In genomic region chr10:99484626-99485581, GRCh38 we compare ENCODE assay signal across 17 cellular contexts. TPM values are rescaled to one million over a fixed set of nuclear protein-coding genes. Genes with fewer than 3 reads are reported as not detected.
DNase-seq lines count a peak whose midpoint lies in the region; ATAC-seq and TF ChIP-seq lines count a peak whose summit lies in the region.
"Had no signal": no experiment of that assay in that cellular context is flagged by ENCODE, and none has a peak within 500 bp of the region (broad histone marks: within the 10 kb centered on the region; RNA-seq: fewer than 3 reads in every experiment).

No MANE protein-coding gene starts in this region.

- TF ChIP-seq CTCF in C4-2B (conservative IDR thresholded peaks at IDR 0.05) (peak; percentile 69), PC-3 (conservative IDR thresholded peaks at IDR 0.05; ENCODE audit: low read depth, low read length) (peak; percentile 60), foreskin keratinocyte (conservative IDR thresholded peaks at IDR 0.05) (peak; percentile 59), left ventricle myocardium inferior (IDR thresholded peaks at IDR 0.05; ENCODE audit: borderline replicate concordance) (no peak)

- no peaks in the 10 kb centered on the region for H3K79me2 ChIP-seq in PC-3 (ENCODE audit: low read length)

- H3K9me2 ChIP-seq in PC-3 (replicated peaks; ENCODE audit: low read length): no peaks in the 10 kb centered on the region

- intact Hi-C loops in PC-3 (cut with micrococcal nuclease): loop anchor here (2.0 kb wide), 1 partner anchor 128 kb away; no protein-coding TSS in a partner anchor
- intact Hi-C loops in left ventricle myocardium inferior (cut with micrococcal nuclease): no loop called here

- no peak overlapping the region; the same call in 1 of the 2 replicates for H2AFZ ChIP-seq in PC-3 (ENCODE audit: low read length)

- ATAC-seq in PC-3 (peak; percentile 81), foreskin keratinocyte (peak; percentile 35), HG03025 (IDR thresholded peaks at IDR 0.05; ENCODE audit: low FRiP score, unreplicated experiment) (no peak)

- no peak overlapping the region for H3K27ac ChIP-seq in C4-2B
- no peak overlapping the region for H3K27ac ChIP-seq in PC-3 (ENCODE audit: low read length)
- no peak overlapping the region for H3K27ac ChIP-seq in foreskin keratinocyte
- H3K27ac ChIP-seq in left ventricle myocardium inferior (replicated peaks): no peak overlapping the region
- H3K27ac ChIP-seq: adrenal gland, dorsolateral prefrontal cortex, SK-N-MC had no signal

- H3K4me1 ChIP-seq in PC-3 (ENCODE audit: insufficient read depth, low read length): no peaks in the 10 kb centered on the region
- no peaks in the 10 kb centered on the region for H3K4me1 ChIP-seq in foreskin keratinocyte
- H3K4me1 ChIP-seq in left ventricle myocardium inferior: no peaks in the 10 kb centered on the region
- H3K4me1 ChIP-seq: adrenal gland had no signal

- no peaks in the 10 kb centered on the region for H3F3A ChIP-seq in PC-3 (ENCODE audit: low read length, unreplicated experiment)

- H3K9me3 ChIP-seq in PC-3 (ENCODE audit: low read length) (no peaks in the 10 kb centered on the region), left ventricle myocardium inferior (replicated peaks) (no peaks in the 10 kb centered on the region)
- H3K9me3 ChIP-seq: adrenal gland had no signal

- no TSS peak for BruUV-seq in PC-3 (replicated peaks; lab: Mats Ljungman, UMichigan)

- DNase-seq in H7 (peak; percentile 41), PC-3 (peak; percentile 53), foreskin keratinocyte (no peak), HPDE6-E6E7 (ENCODE audit: extremely low spot score) (no peak), left ventricle myocardium inferior (no peak)
- DNase-seq in stimulated activated CD4-positive, alpha-beta T cell treated with anti-CD3 and anti-CD28 coated beads, Interleukin-4, amount 100 ng/mL, for 4 hours: no peak
- DNase-seq: adrenal gland; dorsolateral prefrontal cortex; foreskin fibroblast; GDM1; naive B cell; stimulated activated CD4-positive, alpha-beta T cell treated with anti-CD3 and anti-CD28 coated beads, Interleukin-4, amount 100 ng/mL, for 24 hours; stimulated activated naive CD4-positive, alpha-beta T cell treated with Interleukin-2 at 50 U/mL for 16 hours had no signal

- CTCF ChIA-PET in PC-3 (lab: Charles Lee): interaction anchor here (0.6 to 1.1 kb wide), 4 partner anchors 15 to 108 kb away, joined by 3 to 8 read pairs (median 3); no protein-coding TSS in a partner anchor

- H3K36me3 ChIP-seq in H7 (replicated peaks; ENCODE audit: control insufficient read depth, insufficient read depth, low read length) (no peaks in the 10 kb centered on the region), PC-3 (ENCODE audit: low read depth, low read length) (no peaks in the 10 kb centered on the region), left ventricle myocardium inferior (no peaks in the 10 kb centered on the region)
- H3K36me3 ChIP-seq: adrenal gland had no signal

- no peak overlapping the region for H3K4me2 ChIP-seq in PC-3 (ENCODE audit: low read length)

- H3K27me3 ChIP-seq in H7 (ENCODE audit: control insufficient read depth, insufficient read depth, low read length) (peaks cover 1% of the 10 kb centered on the region; the same call in 1 of the 2 replicates), PC-3 (ENCODE audit: low read length) (peaks cover 33% of the 10 kb centered on the region), foreskin keratinocyte (peaks cover 51% of the 10 kb centered on the region), left ventricle myocardium inferior (ENCODE audit: low read depth) (peaks cover 98% of the 10 kb centered on the region)

- POLR2A ChIA-PET in PC-3 (lab: Charles Lee; ENCODE audit: unreplicated experiment): no interaction called here

- H4K20me1 ChIP-seq in PC-3 (ENCODE audit: low read length): no peaks in the 10 kb centered on the region

- H3K9ac ChIP-seq in PC-3 (ENCODE audit: low read length): no peak overlapping the region

- H3K4me3 ChIP-seq in H7 (ENCODE audit: insufficient read depth, low read depth, low read length) (no peak overlapping the region), PC-3 (ENCODE audit: low read length) (no peak overlapping the region), left ventricle myocardium inferior (no peak overlapping the region)
- H3K4me3 ChIP-seq: adrenal gland, dorsolateral prefrontal cortex, SK-N-MC had no signal

RNA-seq across cellular contexts. Expression of gene NKX2-3, which starts 47.8 kb away (rescaled TPM):
- not detected in 2 replicates for total RNA-seq in H7 (2014; rRNA removed; shearing (Covaris generic))
- total RNA-seq in PC-3 (2014; rRNA removed): 0.07 TPM in 1 of 2 replicates, not detected in the other
- total RNA-seq in foreskin keratinocyte: not detected in 2 replicates
- not detected in 2 replicates for polyA plus RNA-seq in foreskin keratinocyte
- not detected for total RNA-seq in left ventricle myocardium inferior
- total RNA-seq: adrenal gland, dorsolateral prefrontal cortex, renal cortical epithelial cell had no signal

RNA-seq across cellular contexts. Expression of gene GOT1, which starts 54.5 kb away (rescaled TPM):
- total RNA-seq in H7 (2014; rRNA removed; shearing (Covaris generic)): 35.4 and 48.2 TPM in 2 replicates
- total RNA-seq in PC-3 (2014; rRNA removed) (27.4 and 32.6 TPM in 2 replicates), foreskin keratinocyte (38.5 and 42.9 TPM in 2 replicates), left ventricle myocardium inferior (609 TPM)
- polyA plus RNA-seq in foreskin keratinocyte: 34.3 and 41.5 TPM in 2 replicates

Comparison
In these comparisons a context has a peak if more than half of its experiments do, and no peak if none do; other contexts are left out.
1. DNase-seq: peak in H7 (single experiment) and PC-3 (single experiment); none in foreskin keratinocyte (0 of 2), HPDE6-E6E7 (single experiment), stimulated activated CD4-positive, alpha-beta T cell treated with anti-CD3 and anti-CD28 coated beads, Interleukin-4, amount 100 ng/mL, for 4 hours (0 of 2) and left ventricle myocardium inferior (single experiment).
2. RNA of gene GOT1, which starts 54.5 kb away (total RNA-seq): 609 TPM in left ventricle myocardium inferior (single experiment); 35.4 to 48.2 TPM in H7, 38.5 to 42.9 TPM in foreskin keratinocyte and 27.4 to 32.6 TPM in PC-3; every median in the first group is over 10 times any median in the second.